Comparison of ENCODE assay signal across 29 cellular contexts in the genomic region with DNA sequence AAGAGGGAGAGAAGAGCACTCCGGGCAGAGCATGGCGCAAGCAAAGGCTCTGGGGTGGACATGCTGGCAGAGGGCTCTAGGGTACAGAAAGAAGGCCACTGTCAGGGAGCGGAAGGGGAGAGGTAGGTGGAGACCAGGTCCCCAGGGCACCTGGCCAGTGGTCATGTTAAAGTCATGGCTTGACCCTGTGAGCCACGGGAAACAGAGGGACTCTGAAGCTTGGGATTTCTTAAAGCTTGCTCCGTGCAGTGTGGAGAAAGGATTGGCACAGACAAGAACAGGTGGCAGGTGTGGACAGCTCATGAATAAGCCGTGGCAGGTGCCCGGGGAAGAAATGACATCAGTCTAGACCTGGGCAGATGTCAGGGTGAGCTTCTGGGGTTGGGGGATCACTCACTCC.
"Had no signal": no experiment of that assay in that cellular context is flagged by ENCODE, and none has a peak within 500 bp of the region (broad histone marks: within the 10 kb centered on the region; RNA-seq: fewer than 3 reads in every experiment).

No MANE protein-coding gene starts in this region.

- H3K36me3 ChIP-seq: neural progenitor cell, ovary, right lobe of liver, sigmoid colon, stomach, thoracic aorta, thyroid gland, tibial nerve, upper lobe of left lung, vagina had no signal

- H3K27ac Mint-ChIP-seq: natural killer cell treated with Interleukin-12 subunit alpha and Interleukin-12 subunit beta and Interleukin-15 and Interleukin-18, amount 100 ng/mL, for 72 hours; nephron progenitor cell; neural progenitor cell; progenitor cell of endocrine pancreas; stimulated activated naive B cell treated with anti-CD40 and anti-IgM and Interleukin-4, amounts not matched to agents 10 μg/mL and 1 μg/mL and 100 μg/mL, for 72 hours; stimulated activated naive CD8-positive, alpha-beta T cell treated with anti-CD3 and anti-CD28 coated beads, Interleukin-15, Interleukin-2, amounts not matched to agents 100 ng/mL and 50 ng/mL, for 24 hours had no signal

- H3K27ac ChIP-seq: neural progenitor cell, ovary, parathyroid adenoma, psoas muscle, right lobe of liver, sigmoid colon, stomach, thoracic aorta, thyroid gland, tibial nerve, upper lobe of left lung, vagina had no signal

- H3K4me3 Mint-ChIP-seq: naive thymus-derived CD8-positive, alpha-beta T cell; natural killer cell treated with Interleukin-12 subunit alpha and Interleukin-12 subunit beta and Interleukin-15 and Interleukin-18, amount 100 ng/mL, for 72 hours; nephron progenitor cell; neural progenitor cell; stimulated activated naive B cell treated with anti-CD40 and anti-IgM and Interleukin-4, amounts not matched to agents 10 μg/mL and 1 μg/mL and 100 μg/mL, for 72 hours; stimulated activated naive CD8-positive, alpha-beta T cell treated with anti-CD3 and anti-CD28 coated beads, Interleukin-15, Interleukin-2, amounts not matched to agents 100 ng/mL and 50 ng/mL, for 24 hours had no signal

- H3K9me3 Mint-ChIP-seq: naive thymus-derived CD8-positive, alpha-beta T cell; natural killer cell treated with Interleukin-12 subunit alpha and Interleukin-12 subunit beta and Interleukin-15 and Interleukin-18, amount 100 ng/mL, for 72 hours; neural progenitor cell; stimulated activated naive CD8-positive, alpha-beta T cell treated with anti-CD3 and anti-CD28 coated beads, Interleukin-15, Interleukin-2, amounts not matched to agents 100 ng/mL and 50 ng/mL, for 24 hours had no signal

- H3K36me3 Mint-ChIP-seq: naive thymus-derived CD8-positive, alpha-beta T cell; natural killer cell treated with Interleukin-12 subunit alpha and Interleukin-12 subunit beta and Interleukin-15 and Interleukin-18, amount 100 ng/mL, for 72 hours; neural progenitor cell had no signal

- H3K4me1 ChIP-seq: parathyroid adenoma, psoas muscle, right lobe of liver, sigmoid colon, stomach, thyroid gland, tibial nerve, upper lobe of left lung, vagina had no signal

- H3K4me1 Mint-ChIP-seq: stimulated activated naive B cell treated with anti-CD40 and anti-IgM and Interleukin-4, amounts not matched to agents 10 μg/mL and 1 μg/mL and 100 μg/mL, for 72 hours had no signal

- H3K27me3 ChIP-seq: neural progenitor cell, ovary, right lobe of liver, thyroid gland, tibial nerve, upper lobe of left lung, vagina had no signal

- H3K27me3 Mint-ChIP-seq: stimulated activated naive CD8-positive, alpha-beta T cell treated with anti-CD3 and anti-CD28 coated beads, Interleukin-15, Interleukin-2, amounts not matched to agents 100 ng/mL and 50 ng/mL, for 24 hours had no signal

- H3K9me3 ChIP-seq: ovary, psoas muscle, right lobe of liver, sigmoid colon, stomach, thoracic aorta, thyroid gland, tibial nerve, upper lobe of left lung, vagina had no signal

- DNase-seq: naive thymus-derived CD8-positive, alpha-beta T cell; nephron progenitor cell; occipital lobe; ovary; posterior cingulate gyrus; psoas muscle; right cardiac atrium; right lobe of liver; sigmoid colon; small intestine; stimulated activated CD4-positive, alpha-beta T cell treated with anti-CD3 and anti-CD28 coated beads, Interleukin-15, amount 100 ng/mL, for 24 hours; stimulated activated CD4-positive, alpha-beta T cell treated with anti-CD3 and anti-CD28 coated beads, Interleukin-2, amount 100 ng/mL, for 24 hours; stimulated activated CD4-positive, alpha-beta T cell treated with anti-CD3 and anti-CD28 coated beads, Interleukin-4, amount 100 ng/mL, for 1 hour; stimulated activated CD4-positive, alpha-beta T cell treated with anti-CD3 and anti-CD28 coated beads, Interleukin-4, amount 100 ng/mL, for 4 hours; stimulated activated CD8-positive, alpha-beta memory T cell treated with anti-CD3 and anti-CD28 coated beads, Interleukin-4, amount 100 ng/mL, for 48 hours; stimulated activated naive B cell treated with anti-CD40 and anti-IgM and Interleukin-4, amounts not matched to agents 10 μg/mL and 1 μg/mL and 100 μg/mL, for 72 hours; stimulated activated naive CD4-positive, alpha-beta T cell treated with Interleukin-2 at 50 U/mL for 16 hours; stomach; thyroid gland; trophoblast cell; upper lobe of left lung had no signal

- H3K4me3 ChIP-seq: neural progenitor cell, ovary, psoas muscle, right lobe of liver, sigmoid colon, stomach, thoracic aorta, thyroid gland, tibial nerve, upper lobe of left lung, vagina had no signal
